Comparison of ENCODE assay signal across 8 cellular contexts in genomic region chr12:66169221-66170170, GRCh38. TPM values are rescaled to one million over a fixed set of nuclear protein-coding genes. Genes with fewer than 3 reads are reported as not detected.
DNase-seq lines count a peak whose midpoint lies in the region; ATAC-seq and TF ChIP-seq lines count a peak whose summit lies in the region.

A gene with protein sequence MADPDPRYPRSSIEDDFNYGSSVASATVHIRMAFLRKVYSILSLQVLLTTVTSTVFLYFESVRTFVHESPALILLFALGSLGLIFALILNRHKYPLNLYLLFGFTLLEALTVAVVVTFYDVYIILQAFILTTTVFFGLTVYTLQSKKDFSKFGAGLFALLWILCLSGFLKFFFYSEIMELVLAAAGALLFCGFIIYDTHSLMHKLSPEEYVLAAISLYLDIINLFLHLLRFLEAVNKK (minus strand): TSS chr12:66169996. CDS start chr12:66169951, 45 bp downstream.

- H2AFZ ChIP-seq in GM23338 (peak within 1 kb of the TSS; percentile 60), fibroblast of lung (ENCODE audit: low read length) (peak within 1 kb of the TSS; percentile 90)

- DNase-seq in EL (peak; percentile 93), GM23338 (ENCODE audit: low spot score) (peak; percentile 93), LHCN-M2 (ENCODE audit: low read depth) (peak; percentile 95), RPMI7951 (ENCODE audit: low read depth) (peak; percentile 89), fibroblast of lung (ENCODE audit: low read depth in 2 of 2) (peak; percentile 94 to 97)
- peak; percentile 82 for DNase-seq in activated T-helper 1 cell treated with anti-CD3 and anti-CD28 coated beads, Interleukin-12 subunit alpha, Interleukin-12 subunit beta, Interleukin-2, Interleukin-4 antibody, amounts not matched to agents 30 ng/mL and 10 ng/mL and 1 ng/mL, durations not matched to agents 14 hours and 24 hours and 36 hours (ENCODE audit: low spot score)
- DNase-seq in naive thymus-derived CD8-positive, alpha-beta T cell, result peak; percentile 72 to 92 (median 82)
- DNase-seq in stimulated activated naive CD4-positive, alpha-beta T cell (lab: John Stamatoyannopoulos, UW), result peak; percentile 75 to 93 (median 86)

- no peaks in the 10 kb centered on the region for H3K27me3 ChIP-seq in GM23338 (ENCODE audit: insufficient read depth)
- no peaks in the 10 kb centered on the region for H3K27me3 ChIP-seq in fibroblast of lung (ENCODE audit: control insufficient read depth, insufficient read depth, low read length)

- peak within 1 kb of the TSS; percentile 84 for H3K9ac ChIP-seq in fibroblast of lung (ENCODE audit: insufficient read depth, low read length)

- H3K4me3 ChIP-seq in GM23338 (peak within 1 kb of the TSS; percentile 70), fibroblast of lung (replicated peaks in 1 of 4; ENCODE audit: control extremely low read depth in 1 of 4, insufficient read depth in 1 of 4, low read depth in 3 of 4, low read length in 4 of 4) (peak within 1 kb of the TSS; percentile 56 to 91 (median 76))

- peaks cover 42% of the 10 kb centered on the region for H3K79me2 ChIP-seq in GM23338 (replicated peaks; ENCODE audit: insufficient read depth)
- peaks cover 38% of the 10 kb centered on the region for H3K79me2 ChIP-seq in fibroblast of lung (ENCODE audit: control insufficient read depth, insufficient read depth, low read length)

- H3K9me3 ChIP-seq in fibroblast of lung (ENCODE audit: control insufficient read depth, insufficient read depth, low read depth, low read length), result no peaks in the 10 kb centered on the region

- H3K4me1 Mint-ChIP-seq in GM23338, result peaks cover 8% of the 10 kb centered on the region; the same call in 2 of the 3 replicates
- peaks cover 31% of the 10 kb centered on the region for H3K4me1 Mint-ChIP-seq in activated T-helper 1 cell treated with anti-CD3 and anti-CD28 coated beads, Interleukin-12 subunit alpha, Interleukin-12 subunit beta, Interleukin-2, Interleukin-4 antibody, amounts not matched to agents 30 ng/mL and 10 ng/mL and 1 ng/mL, durations not matched to agents 14 hours and 24 hours and 36 hours (ENCODE audit: low read depth)
- H3K4me1 Mint-ChIP-seq in naive thymus-derived CD8-positive, alpha-beta T cell, result peaks cover 19 to 51% (median 45%) of the 10 kb centered on the region in 4 donors

- H3K36me3 Mint-ChIP-seq in GM23338 (ENCODE audit: low read depth), result peaks cover 15% of the 10 kb centered on the region
- peaks cover 32% of the 10 kb centered on the region for H3K36me3 Mint-ChIP-seq in activated T-helper 1 cell treated with anti-CD3 and anti-CD28 coated beads, Interleukin-12 subunit alpha, Interleukin-12 subunit beta, Interleukin-2, Interleukin-4 antibody, amounts not matched to agents 30 ng/mL and 10 ng/mL and 1 ng/mL, durations not matched to agents 14 hours and 24 hours and 36 hours (ENCODE audit: low read depth)
- peaks cover 24 to 36% (median 29%) of the 10 kb centered on the region in 3 donors for H3K36me3 Mint-ChIP-seq in naive thymus-derived CD8-positive, alpha-beta T cell

- H3K27ac ChIP-seq in GM23338 (ENCODE audit: low read depth) (peak within 1 kb of the TSS; percentile 80), fibroblast of lung (ENCODE audit: insufficient read depth, low read length) (peak within 1 kb of the TSS; percentile 95)

- H4K20me1 ChIP-seq in GM23338 (replicated peaks; ENCODE audit: insufficient read depth), result no peaks in the 10 kb centered on the region
- no peaks in the 10 kb centered on the region for H4K20me1 ChIP-seq in fibroblast of lung (ENCODE audit: control insufficient read depth, extremely low read depth, insufficient read depth, low read length)

- peak within 1 kb of the TSS; percentile 95 for H3K4me3 Mint-ChIP-seq in GM23338
- H3K4me3 Mint-ChIP-seq in activated T-helper 1 cell treated with anti-CD3 and anti-CD28 coated beads, Interleukin-12 subunit alpha, Interleukin-12 subunit beta, Interleukin-2, Interleukin-4 antibody, amounts not matched to agents 30 ng/mL and 10 ng/mL and 1 ng/mL, durations not matched to agents 14 hours and 24 hours and 36 hours, result peak within 1 kb of the TSS; percentile 95
- peak within 1 kb of the TSS; percentile 93 to 98 (median 96) for H3K4me3 Mint-ChIP-seq in naive thymus-derived CD8-positive, alpha-beta T cell

- peaks cover 22% of the 10 kb centered on the region; the same call in 2 of the 3 replicates for H3K9me3 Mint-ChIP-seq in GM23338
- peaks cover 16% of the 10 kb centered on the region for H3K9me3 Mint-ChIP-seq in activated T-helper 1 cell treated with anti-CD3 and anti-CD28 coated beads, Interleukin-12 subunit alpha, Interleukin-12 subunit beta, Interleukin-2, Interleukin-4 antibody, amounts not matched to agents 30 ng/mL and 10 ng/mL and 1 ng/mL, durations not matched to agents 14 hours and 24 hours and 36 hours
- peaks cover 0 to 16% (median 5%) of the 10 kb centered on the region in 9 donors for H3K9me3 Mint-ChIP-seq in naive thymus-derived CD8-positive, alpha-beta T cell

- peak within 1 kb of the TSS; percentile 97 for H3K27ac Mint-ChIP-seq in GM23338
- peak within 1 kb of the TSS; percentile 99 for H3K27ac Mint-ChIP-seq in activated T-helper 1 cell treated with anti-CD3 and anti-CD28 coated beads, Interleukin-12 subunit alpha, Interleukin-12 subunit beta, Interleukin-2, Interleukin-4 antibody, amounts not matched to agents 30 ng/mL and 10 ng/mL and 1 ng/mL, durations not matched to agents 14 hours and 24 hours and 36 hours
- peak within 1 kb of the TSS; percentile 94 to 99 (median 98) for H3K27ac Mint-ChIP-seq in naive thymus-derived CD8-positive, alpha-beta T cell

- intact Hi-C loops in activated T-helper 1 cell treated with anti-CD3 and anti-CD28 coated beads, Interleukin-12 subunit alpha, Interleukin-12 subunit beta, Interleukin-2, Interleukin-4 antibody, amounts not matched to agents 30 ng/mL and 10 ng/mL and 1 ng/mL, durations not matched to agents 14 hours and 24 hours and 36 hours (cut with micrococcal nuclease), result loop anchor here (1.0 to 2.0 kb wide), 7 partner anchors 20 to 133 kb away; partner anchors contain the start of genes HELB, IRAK3 and LLPH

- H3K4me2 ChIP-seq in GM23338, result peak within 1 kb of the TSS; percentile 71
- peak within 1 kb of the TSS; percentile 99 for H3K4me2 ChIP-seq in fibroblast of lung (ENCODE audit: extremely low read depth, insufficient read depth, low read length)

- TF ChIP-seq CTCF in GM23338 (conservative IDR thresholded peaks at IDR 0.05; ENCODE audit: low read depth in 2 of 2), result peak; percentile 46 to 63
- peak; percentile 28 to 37 for TF ChIP-seq CTCF in fibroblast of lung (conservative IDR thresholded peaks at IDR 0.05 in 1 of 2, IDR thresholded peaks at IDR 0.05 in 1 of 2; ENCODE audit: low read depth in 1 of 2, low read length in 2 of 2)

- peaks cover 1% of the 10 kb centered on the region for H3K27me3 Mint-ChIP-seq in GM23338 (ENCODE audit: insufficient read depth, low read depth, poor library complexity)
- H3K27me3 Mint-ChIP-seq in activated T-helper 1 cell treated with anti-CD3 and anti-CD28 coated beads, Interleukin-12 subunit alpha, Interleukin-12 subunit beta, Interleukin-2, Interleukin-4 antibody, amounts not matched to agents 30 ng/mL and 10 ng/mL and 1 ng/mL, durations not matched to agents 14 hours and 24 hours and 36 hours (ENCODE audit: insufficient read depth), result no peaks in the 10 kb centered on the region
- peaks cover 0 to 2% (median 0%) of the 10 kb centered on the region in 5 donors for H3K27me3 Mint-ChIP-seq in naive thymus-derived CD8-positive, alpha-beta T cell

- ATAC-seq in GM23338, result peak; percentile 99
- peak; percentile 79 to 82 for ATAC-seq in naive thymus-derived CD8-positive, alpha-beta T cell

- H3K4me1 ChIP-seq in GM23338 (ENCODE audit: insufficient read depth), result no peaks in the 10 kb centered on the region; the same call in 1 of the 2 replicates
- peaks cover 2% of the 10 kb centered on the region for H3K4me1 ChIP-seq in fibroblast of lung (ENCODE audit: control insufficient read depth, extremely low read depth, insufficient read depth, low read length)

- POLR2A ChIA-PET in naive thymus-derived CD8-positive, alpha-beta T cell (lab: Charles Lee), result interaction anchor here (0.6 to 2.9 kb wide), 13 partner anchors 8 to 1136 kb away, joined by 3 to 59 read pairs (median 4); partner anchors contain the start of genes CAND1, HELB, IRAK3 and LLPH

- H3K36me3 ChIP-seq in GM23338 (ENCODE audit: insufficient read depth) (no peaks in the 10 kb centered on the region), fibroblast of lung (ENCODE audit: control insufficient read depth, insufficient read depth, low read length) (no peaks in the 10 kb centered on the region)

- 0 out of 2 replicates have a peak, but pooled peaks cover 3% of the 10 kb centered on the region for H3K9me2 ChIP-seq in GM23338 (ENCODE audit: insufficient read depth)

- H3F3A ChIP-seq in GM23338 (replicated peaks; ENCODE audit: low read depth), result no peaks in the 10 kb centered on the region; the same call in 1 of the 2 replicates

TF ChIP-seq in GM23338, 12 proteins besides CTCF, POLR2A, EP300 and RAD21 (continues in another document):
- TF ChIP-seq NANOG (IDR thresholded peaks at IDR 0.05; ENCODE audit: borderline replicate concordance) (no peak), EZH2 (IDR thresholded peaks at IDR 0.05; ENCODE audit: low read depth, unreplicated experiment) (no peak), ZNF114 (CRISPR knock-in tag; IDR thresholded peaks at IDR 0.05) (peak; percentile 59; the same call in 1 of the 2 replicates), EZH2phosphoT487 (IDR thresholded peaks at IDR 0.05; ENCODE audit: unreplicated experiment) (no peak)

RNA-seq across cellular contexts. Expression of the gene that starts here (rescaled TPM):
- total RNA-seq in GM23338 (2014; rRNA removed; shearing (Covaris generic)), result 56.7 and 63.6 TPM in 2 replicates
- polyA plus RNA-seq in GM23338 (2016; fragmentation: Nextera tagmentation; extraction: Ambion mirVana) (55.9 and 59.6 TPM in 2 replicates), fibroblast of lung (128 and 140 TPM in 2 replicates)
- total RNA-seq in LHCN-M2 (2014; rRNA removed) (109 and 132 TPM in 2 replicates), fibroblast of lung (48.8 and 69.2 TPM in 2 replicates)
- polyA plus RNA-seq in LHCN-M2 (2012), result 75.5 TPM
- 127 and 135 TPM in 2 replicates for total RNA-seq in RPMI7951 (2014; rRNA removed; shearing (Covaris generic))
- total RNA-seq in activated T-helper 1 cell treated with anti-CD3 and anti-CD28 coated beads, Interleukin-12 subunit alpha, Interleukin-12 subunit beta, Interleukin-2, Interleukin-4 antibody, amounts not matched to agents 30 ng/mL and 10 ng/mL and 1 ng/mL, durations not matched to agents 14 hours and 24 hours and 36 hours, result 58.6 and 61.9 TPM in 2 replicates
- 99.9 and 114 TPM in 2 replicates for polyA plus RNA-seq in fibroblast of lung (2012)
- 18.7 and 45.1 TPM in 2 replicates for polyA minus RNA-seq in fibroblast of lung (ENCODE audit: low replicate concordance)
- total RNA-seq in naive thymus-derived CD8-positive, alpha-beta T cell, result 10 to 100 TPM; 88.2 to 94.4 TPM
- polyA plus RNA-seq in naive thymus-derived CD8-positive, alpha-beta T cell, result 100 to 1,000 TPM; 241 to 335 (median 328) TPM

Comparison
In these comparisons a context has a peak if more than half of its experiments do, and no peak if none do; other contexts are left out.
1. Peak in every context shown above with its lines: DNase-seq, ATAC-seq, H3K4me3 ChIP-seq and H3K27ac ChIP-seq.